8 cellular contexts compared by ENCODE assay signal in the genomic region with DNA sequence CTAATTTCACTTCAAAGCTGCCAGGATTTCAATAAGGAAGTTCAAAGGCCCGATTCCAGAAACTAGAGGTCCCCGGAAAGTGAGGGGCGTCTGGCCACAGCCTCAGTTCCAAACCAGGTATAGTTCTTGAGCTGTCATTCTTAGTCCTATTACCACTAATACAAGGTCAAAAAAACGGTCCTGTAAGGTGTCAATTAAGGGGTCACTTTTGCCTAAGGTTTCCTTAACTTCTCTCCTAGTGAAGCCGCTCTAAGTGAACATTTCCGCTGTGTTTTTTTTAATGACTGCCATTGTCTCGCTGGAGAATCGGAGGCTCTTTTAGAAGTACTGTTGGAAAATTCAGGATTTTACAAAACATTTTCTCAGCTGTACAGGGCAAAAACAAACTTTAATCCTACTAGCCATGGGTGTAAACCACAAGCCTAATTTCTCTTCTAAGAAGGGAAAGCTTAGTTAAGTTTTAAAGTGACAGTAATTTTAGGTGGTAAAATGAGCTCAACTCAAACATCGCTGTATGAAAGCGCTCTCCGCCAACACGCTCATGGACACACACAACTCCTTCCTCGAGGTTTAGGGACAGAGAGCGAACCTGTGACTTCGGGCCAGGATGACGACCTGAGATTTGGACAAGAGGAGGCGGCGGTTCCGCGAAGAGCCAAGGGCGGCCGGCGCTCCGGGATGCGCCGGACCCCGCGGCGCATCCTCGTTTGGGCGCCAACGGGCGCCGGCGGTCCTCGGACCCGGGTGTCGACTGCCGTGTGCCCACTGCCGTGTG.
DNase-seq lines count a peak whose midpoint lies in the region; ATAC-seq and TF ChIP-seq lines count a peak whose summit lies in the region.

No MANE protein-coding gene starts in this region.

- H3K4me3 Mint-ChIP-seq in T-cell, result peak overlapping the region; percentile 93 to 97 (median 93)

- peak overlapping the region; percentile 89 for H3K4me3 ChIP-seq in H7 (ENCODE audit: insufficient read depth, low read depth, low read length)
- peak overlapping the region; percentile 62 to 79 (median 77) for H3K4me3 ChIP-seq in esophagus squamous epithelium
- H3K4me3 ChIP-seq in parathyroid adenoma (ENCODE audit: low read depth, low read length), result peak overlapping the region; percentile 33

- peak overlapping the region; percentile 84 to 95 (median 90) for H3K27ac ChIP-seq in esophagus squamous epithelium
- H3K27ac ChIP-seq in parathyroid adenoma, result no peak overlapping the region

- no peak for TF ChIP-seq CTCF in esophagus squamous epithelium (IDR thresholded peaks at IDR 0.05)
- TF ChIP-seq CTCF in parathyroid adenoma (IDR thresholded peaks at IDR 0.05), result no peak

- CTCF ChIA-PET in T-cell (lab: Charles Lee), result interaction anchor here (0.6 to 1.4 kb wide), 9 partner anchors 9 to 255 kb away, joined by 3 to 5 read pairs (median 4); no protein-coding TSS in a partner anchor

- peak overlapping the region; percentile 43 to 91 for H3K27ac Mint-ChIP-seq in T-cell

- no peak overlapping the region for H3K9ac ChIP-seq in parathyroid adenoma

- peaks cover 0 to 21% (median 0%) of the 10 kb centered on the region in 3 donors for H3K4me1 ChIP-seq in esophagus squamous epithelium
- H3K4me1 ChIP-seq in parathyroid adenoma, result no peaks in the 10 kb centered on the region

- peaks cover 6% of the 10 kb centered on the region for H3K27me3 ChIP-seq in H7 (ENCODE audit: control insufficient read depth, insufficient read depth, low read length)
- peaks cover 0 to 64% (median 3%) of the 10 kb centered on the region in 4 donors for H3K27me3 ChIP-seq in esophagus squamous epithelium
- H3K27me3 ChIP-seq in parathyroid adenoma (ENCODE audit: control insufficient read depth, insufficient read depth, low read length), result peaks cover 13% of the 10 kb centered on the region

- POLR2A ChIA-PET in T-cell (lab: Charles Lee), result interaction anchor here (0.6 to 1.5 kb wide), 4 partner anchors 9 to 105 kb away, joined by 3 to 12 read pairs (median 4); no protein-coding TSS in a partner anchor

- H2AFZ ChIP-seq in parathyroid adenoma, result peak overlapping the region; percentile 83

- TF ChIP-seq POLR2A in esophagus squamous epithelium (IDR thresholded peaks at IDR 0.05), result no peak

- H3K9me3 ChIP-seq in esophagus squamous epithelium (no peaks in the 10 kb centered on the region), parathyroid adenoma (ENCODE audit: control insufficient read depth, low read length) (no peaks in the 10 kb centered on the region)

- peak overlapping the region; percentile 79 for H3K4me2 ChIP-seq in parathyroid adenoma (ENCODE audit: low read length)

- DNase-seq in ELF-1 (ENCODE audit: low read depth, low spot score) (peak; percentile 55), H7 (no peak), T-cell (peak in 5 of 34 experiments; percentile 1 to 10 (median 7)), esophagus squamous epithelium (lab: John Stamatoyannopoulos, UW) (no peak), iPS-NIHi11 (ENCODE audit: low spot score) (no peak), OCI-M1 (lab: John Stamatoyannopoulos, UW) (no peak), NCI-H1436 treated with DMSO at 0.1 percent for 48 hours (lab: John Stamatoyannopoulos, UW) (no peak)

- H3K36me3 ChIP-seq in H7 (replicated peaks; ENCODE audit: control insufficient read depth, insufficient read depth, low read length) (no peaks in the 10 kb centered on the region), esophagus squamous epithelium (no peaks in the 10 kb centered on the region), parathyroid adenoma (ENCODE audit: control insufficient read depth, insufficient read depth, low read length) (no peaks in the 10 kb centered on the region)

- peak; percentile 28 to 36 (median 31) for ATAC-seq in T-cell (replicated peaks in 1 of 4)

- peaks cover 18 to 29% (median 21%) of the 10 kb centered on the region in 3 donors for H3K4me1 Mint-ChIP-seq in T-cell

- H3K27me3 Mint-ChIP-seq in T-cell, result peaks cover 12 to 47% of the 10 kb centered on the region in 2 donors

- no peaks in the 10 kb centered on the region for H3K9me3 Mint-ChIP-seq in T-cell

- H3K36me3 Mint-ChIP-seq in T-cell, result no peaks in the 10 kb centered on the region

- H3K79me2 ChIP-seq in parathyroid adenoma, result no peaks in the 10 kb centered on the region

- intact Hi-C loops in esophagus squamous epithelium (cut with DNase I), result no loop called here

- 10 to 14% methylated on average over 11 to 20 of the region's 40 CpGs for WGBS in esophagus squamous epithelium, 2 donors

Comparison
In these comparisons a context has a peak if more than half of its experiments do, and no peak if none do; other contexts are left out.
1. H3K4me3 ChIP-seq: peak in every context shown above with its lines; median percentile 89 in H7; 77 in esophagus squamous epithelium; 33 in parathyroid adenoma.